In genomic region chr2:46332686-46333281, GRCh38 we compare ENCODE assay signal across 14 cellular contexts. TPM values are rescaled to one million over a fixed set of nuclear protein-coding genes. Genes with fewer than 3 reads are reported as not detected.
DNase-seq lines count a peak whose midpoint lies in the region; ATAC-seq, FAIRE-seq and TF ChIP-seq lines count a peak whose summit lies in the region.
"Had no signal": no experiment of that assay in that cellular context is flagged by ENCODE, and none has a peak within 500 bp of the region (broad histone marks: within the 10 kb centered on the region; RNA-seq: fewer than 3 reads in every experiment).

No MANE protein-coding gene starts in this region.

- no peak for DNase-seq in A549 (ENCODE audit: low read depth in 1 of 2, low spot score in 1 of 2)
- peak; percentile 40 for DNase-seq in RCC 7860 (ENCODE audit: low spot score)
- DNase-seq in esophagus squamous epithelium (lab: John Stamatoyannopoulos, UW) = no peak
- DNase-seq in trophoblast cell = no peak
- no peak for DNase-seq in iPS-NIHi11 (ENCODE audit: low spot score)
- no peak for DNase-seq in activated naive CD8-positive, alpha-beta T cell treated with anti-CD3 and anti-CD28 coated beads, Interleukin-2, amount 50 U/mL, for 24 hours
- DNase-seq: amniotic stem cell; foreskin melanocyte; NCI-H1048; stimulated activated CD4-positive, alpha-beta T cell treated with anti-CD3 and anti-CD28 coated beads, Interleukin-15, amount 100 ng/mL, for 24 hours; stimulated activated naive CD8-positive, alpha-beta T cell treated with anti-CD3 and anti-CD28 coated beads, Interleukin-15, Interleukin-2, amounts not matched to agents 100 U/mL and 50 U/mL, for 24 hours had no signal

- H3K27ac ChIP-seq in A549 = peak overlapping the region; percentile 88 to 89
- H3K27ac ChIP-seq in esophagus squamous epithelium = peak overlapping the region; percentile 56 to 85 (median 81)
- H3K27ac ChIP-seq in trophoblast cell (ENCODE audit: low read depth, low read length) = peak overlapping the region; percentile 4

- TF ChIP-seq RAD21 in A549 (conservative IDR thresholded peaks at IDR 0.05 in 1 of 2, IDR thresholded peaks at IDR 0.05 in 1 of 2) = no peak

- ATAC-seq in A549 (no peak), HG03520 (IDR thresholded peaks at IDR 0.05; ENCODE audit: unreplicated experiment) (no peak), HG02642 (IDR thresholded peaks at IDR 0.05; ENCODE audit: poor library complexity, unreplicated experiment) (no peak)
- no peak for ATAC-seq in activated naive CD8-positive, alpha-beta T cell treated with anti-CD3 and anti-CD28 coated beads, Interleukin-2, amount 50 U/mL, for 24 hours
- ATAC-seq: HCT116; stimulated activated naive CD8-positive, alpha-beta T cell treated with anti-CD3 and anti-CD28 coated beads, Interleukin-15, Interleukin-2, amounts not matched to agents 100 U/mL and 50 U/mL, for 24 hours had no signal

- FAIRE-seq in A549 (lab: Jason Lieb, UNC) (no peak), RCC 7860 (lab: Jason Lieb, UNC) (no peak)

- H3K36me3 Mint-ChIP-seq in activated naive CD8-positive, alpha-beta T cell treated with anti-CD3 and anti-CD28 coated beads, Interleukin-2, amount 50 U/mL, for 24 hours (ENCODE audit: low read depth) = no peaks in the 10 kb centered on the region

- H3K79me1 ChIP-seq in trophoblast cell (ENCODE audit: low read length) = peaks cover 9% of the 10 kb centered on the region

- H4K91ac ChIP-seq in trophoblast cell (ENCODE audit: low read depth, low read length) = no peak overlapping the region

- H2AFZ ChIP-seq in trophoblast cell (ENCODE audit: insufficient read depth, low read length, poor library complexity) = no peak overlapping the region

- H2BK120ac ChIP-seq in trophoblast cell (ENCODE audit: insufficient read depth, low read length, poor library complexity) = no peak overlapping the region

- WGBS in A549 (ENCODE audit: missing lambda C conversion rate) = 88% methylated on average over 8 of the region's 8 CpGs
- 12 to 36% methylated on average over 4 to 5 of the region's 8 CpGs for WGBS in esophagus squamous epithelium, 2 donors
- no CpG with 5 or more reads among the region's 8 CpGs for WGBS in trophoblast cell (ENCODE audit: extremely low coverage, insufficient coverage, insufficient read length)

- H3K4me1 ChIP-seq in A549 (peaks cover 97% of the 10 kb centered on the region), esophagus squamous epithelium (peaks cover 36 to 100% (median 89%) of the 10 kb centered on the region in 3 donors), trophoblast cell (ENCODE audit: control insufficient read depth in 1 of 2, insufficient read depth in 2 of 2, low read length in 2 of 2) (peaks cover 60 to 73% of the 10 kb centered on the region in 2 experiments)

- H3K9ac ChIP-seq in trophoblast cell (ENCODE audit: low read length) = no peak overlapping the region

- TF ChIP-seq POLR2A in A549 (IDR thresholded peaks at IDR 0.05; ENCODE audit: low read length) (no peak), esophagus squamous epithelium (IDR thresholded peaks at IDR 0.05) (no peak)

- H2BK5ac ChIP-seq in trophoblast cell (ENCODE audit: low read depth, low read length, poor library complexity) = no peak overlapping the region

- H2AK5ac ChIP-seq in trophoblast cell (ENCODE audit: low read length) = no peak overlapping the region

- no peak for TF ChIP-seq CTCF in A549 (IDR thresholded peaks at IDR 0.05)
- TF ChIP-seq CTCF in esophagus squamous epithelium (IDR thresholded peaks at IDR 0.05) = no peak

- H4K8ac ChIP-seq in trophoblast cell (ENCODE audit: low read depth, low read length) = no peak overlapping the region

- H3K23ac ChIP-seq in trophoblast cell (ENCODE audit: low read length) = no peak overlapping the region

- peaks cover 56% of the 10 kb centered on the region for H3K79me2 ChIP-seq in trophoblast cell (ENCODE audit: control insufficient read depth, insufficient read depth, low read length, poor library complexity)

- H3K27me3 ChIP-seq in esophagus squamous epithelium (no peaks in the 10 kb centered on the region), trophoblast cell (ENCODE audit: insufficient read depth, low read length) (no peaks in the 10 kb centered on the region)

- H3K18ac ChIP-seq in trophoblast cell (ENCODE audit: low read length) = no peak overlapping the region

- H3K4me2 ChIP-seq in A549 (peak overlapping the region; percentile 92), trophoblast cell (ENCODE audit: low read length) (no peak overlapping the region)

- no peak overlapping the region for H3K4me3 Mint-ChIP-seq in activated naive CD8-positive, alpha-beta T cell treated with anti-CD3 and anti-CD28 coated beads, Interleukin-2, amount 50 U/mL, for 24 hours

- H3K4me1 Mint-ChIP-seq in activated naive CD8-positive, alpha-beta T cell treated with anti-CD3 and anti-CD28 coated beads, Interleukin-2, amount 50 U/mL, for 24 hours = peaks cover 2% of the 10 kb centered on the region

- H3K27me3 Mint-ChIP-seq in activated naive CD8-positive, alpha-beta T cell treated with anti-CD3 and anti-CD28 coated beads, Interleukin-2, amount 50 U/mL, for 24 hours = no peaks in the 10 kb centered on the region

- H3K36me3 ChIP-seq in esophagus squamous epithelium = no peaks in the 10 kb centered on the region
- peaks cover 16 to 28% of the 10 kb centered on the region in 2 experiments for H3K36me3 ChIP-seq in trophoblast cell (ENCODE audit: control insufficient read depth in 1 of 2, insufficient read depth in 2 of 2, low read length in 2 of 2)

- H3K9me3 ChIP-seq in A549 = no peaks in the 10 kb centered on the region
- no peaks in the 10 kb centered on the region for H3K9me3 ChIP-seq in esophagus squamous epithelium
- H3K9me3 ChIP-seq in trophoblast cell (ENCODE audit: insufficient read depth, low read depth, low read length) = no peaks in the 10 kb centered on the region

- H3K4me3 ChIP-seq in A549 (no peak overlapping the region), esophagus squamous epithelium (no peak overlapping the region), trophoblast cell (ENCODE audit: low read depth, low read length) (no peak overlapping the region)

- H4K12ac ChIP-seq in trophoblast cell (ENCODE audit: low read depth, low read length) = no peak overlapping the region

- POLR2A ChIA-PET in A549 (lab: Yijun Ruan, JAX) = no interaction called here

- CTCF ChIA-PET in A549 (lab: Yijun Ruan, JAX) = interaction anchor here (0.7 to 1.9 kb wide), 6 partner anchors 18 to 270 kb away, joined by 3 to 6 read pairs (median 3); no protein-coding TSS in a partner anchor

- TF ChIP-seq EP300 in A549 (IDR thresholded peaks at IDR 0.05) = no peak

- no peak overlapping the region for H3K27ac Mint-ChIP-seq in activated naive CD8-positive, alpha-beta T cell treated with anti-CD3 and anti-CD28 coated beads, Interleukin-2, amount 50 U/mL, for 24 hours

- H3K9me3 Mint-ChIP-seq in activated naive CD8-positive, alpha-beta T cell treated with anti-CD3 and anti-CD28 coated beads, Interleukin-2, amount 50 U/mL, for 24 hours = no peaks in the 10 kb centered on the region

- intact Hi-C loops in esophagus squamous epithelium (cut with DNase I) = no loop called here

- H3K4ac ChIP-seq in trophoblast cell (ENCODE audit: low read depth, low read length) = peak overlapping the region; percentile 64

- H3K14ac ChIP-seq in trophoblast cell (ENCODE audit: low read length) = no peak overlapping the region

- no peak overlapping the region for H2BK12ac ChIP-seq in trophoblast cell (ENCODE audit: low read length)

TF ChIP-seq in A549, 52 proteins besides CTCF, POLR2A, EP300 and RAD21:
- TF ChIP-seq HOXB13 (CRISPR knock-in tag; IDR thresholded peaks at IDR 0.05; ENCODE audit: low read depth) = no peak
- TF ChIP-seq CEBPB (IDR thresholded peaks at IDR 0.05) = 0 out of 4 replicates have a peak, but pooled peaks of 1 of the 2 experiments have one; percentile 1
TF ChIP-seq in A549: peak in this region for 1.

RNA-seq across cellular contexts. Expression of gene EPAS1, which starts 35.6 kb away (rescaled TPM):
- 143 and 150 TPM in 2 replicates for polyA plus RNA-seq in A549 (2011; rRNA removed)
- 60.3 and 78.5 TPM in 2 replicates for polyA plus RNA-seq in A549 (2012; cell fraction: cytosol; rRNA removed)
- polyA plus RNA-seq in A549 (2012; cell fraction: nucleus; rRNA removed) = 106 and 115 TPM in 2 replicates
- 111 to 128 TPM (median 122 TPM) in 3 replicates for polyA plus RNA-seq in A549 (2017; fragmentation: RNase III; extraction: RNeasy Plus Mini Kit Qiagen cat#74134 plus additional on column Dnase treatment)
- 174 and 229 TPM in 2 replicates for polyA minus RNA-seq in A549 (2011; rRNA and poly(A)+ RNA removed)
- 100 to 1,000 TPM in 2 of 4 donors, 10 to 100 TPM in 2; 86.7 to 151 (median 105) TPM for total RNA-seq in esophagus squamous epithelium
- polyA plus RNA-seq in trophoblast cell (2013) = 1,165 and 1,253 TPM in 2 replicates

Comparison
In these comparisons a context has a peak if more than half of its experiments do, and no peak if none do; other contexts are left out.
1. H3K27ac ChIP-seq: peak in every context shown above with its lines; median percentile 88 in A549; 81 in esophagus squamous epithelium; 4 in trophoblast cell.